8 cellular contexts compared by ENCODE assay signal in the genomic region with DNA sequence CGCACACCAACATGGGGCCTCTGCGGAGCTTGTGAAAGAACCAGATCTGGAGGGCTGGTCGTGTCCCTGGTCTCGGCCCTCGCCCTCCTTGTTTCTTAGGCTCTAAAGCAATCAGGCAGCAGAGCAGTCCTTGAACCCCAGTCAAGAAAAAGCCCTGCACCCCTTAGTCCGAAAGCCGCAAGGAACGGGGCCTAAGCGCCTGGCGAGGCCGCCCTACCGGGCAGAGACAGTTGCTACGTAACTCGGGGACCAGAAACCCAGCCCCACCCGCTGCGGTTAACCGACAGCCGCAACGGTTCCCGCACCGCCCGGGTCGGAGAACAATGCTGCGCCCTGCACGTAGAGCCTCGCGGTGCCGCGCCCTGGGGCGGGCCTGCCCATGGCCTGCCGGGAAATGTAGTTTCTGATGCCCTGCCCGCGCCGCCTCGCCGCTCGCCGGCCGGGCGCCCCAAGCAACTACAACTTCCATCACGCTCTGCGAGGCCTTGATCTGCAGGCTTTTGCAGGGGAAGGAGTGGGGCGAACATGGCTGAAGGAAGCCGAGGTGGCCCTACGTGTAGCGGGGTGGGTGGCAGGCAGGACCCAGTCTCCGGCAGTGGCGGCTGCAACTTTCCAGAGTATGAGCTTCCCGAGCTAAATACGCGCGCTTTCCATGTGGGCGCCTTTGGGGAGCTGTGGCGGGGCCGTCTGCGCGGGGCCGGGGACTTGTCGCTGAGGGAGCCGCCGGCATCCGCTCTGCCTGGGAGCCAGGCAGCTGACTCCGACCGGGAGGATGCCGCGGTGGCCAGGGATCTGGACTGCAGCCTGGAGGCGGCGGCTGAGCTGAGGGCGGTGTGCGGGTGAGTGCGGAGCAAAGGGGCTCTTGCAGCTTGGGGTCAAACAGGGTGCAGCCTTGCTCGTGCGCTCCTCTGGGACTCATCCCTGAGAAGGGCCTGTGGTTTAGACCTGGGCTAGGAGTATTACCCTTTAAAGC. TPM values are rescaled to one million over a fixed set of nuclear protein-coding genes. Genes with fewer than 3 reads are reported as not detected.
DNase-seq lines count a peak whose midpoint lies in the region; ATAC-seq, FAIRE-seq and TF ChIP-seq lines count a peak whose summit lies in the region.

TSS of gene SNAPC3 (plus strand) at position 522 of the 973 bp plus-strand sequence. CDS start at position 526, 4 bp downstream.

- peak within 1 kb of the TSS; percentile 60 for H3K18ac ChIP-seq in H1 (ENCODE audit: extremely low read depth, low read length)

- no peak for TF ChIP-seq EP300 in H1 (IDR thresholded peaks at IDR 0.05; ENCODE audit: borderline replicate concordance in 1 of 2, low read depth in 2 of 2, low read length in 2 of 2)

- peak within 1 kb of the TSS; percentile 69 to 77 (median 72) for H3K9ac ChIP-seq in H1 (replicated peaks in 1 of 4; ENCODE audit: extremely low read depth in 1 of 4, low read depth in 3 of 4, low read length in 3 of 4)

- peaks cover 0 to 3% (median 0%) of the 10 kb centered on the region in 4 experiments; a peak in 4 of 7 replicates for H3K4me1 ChIP-seq in H1 (replicated peaks in 1 of 4; ENCODE audit: control insufficient read depth in 3 of 4, insufficient read depth in 4 of 4, low read length in 3 of 4)

- peaks cover 2 to 23% (median 9%) of the 10 kb centered on the region in 4 experiments; a peak in 5 of 8 replicates for H3K36me3 ChIP-seq in H1 (ENCODE audit: control insufficient read depth in 2 of 4, insufficient read depth in 4 of 4, low read length in 3 of 4)

- H3K9me3 ChIP-seq in H1 (ENCODE audit: insufficient read depth in 2 of 2, low read depth in 1 of 2, low read length in 1 of 2), result no peaks in the 10 kb centered on the region

- H3K27me3 ChIP-seq in H1 (replicated peaks in 1 of 4; ENCODE audit: control insufficient read depth in 3 of 4, extremely low read depth in 1 of 4, insufficient read depth in 3 of 4, low read length in 3 of 4), result no peaks in the 10 kb centered on the region

- no peak within 1 kb of the TSS for H3K14ac ChIP-seq in H1 (ENCODE audit: insufficient read length)

- POLR2A ChIA-PET in H1 (lab: Charles Lee; ENCODE audit: partially characterized antibody), result interaction anchor here (0.7 to 1.9 kb wide), 13 partner anchors 10 to 339 kb away, joined by 3 to 7 read pairs (median 3); partner anchors contain the start of genes CCDC171, PSIP1 and TTC39B

- peaks cover 10 to 38% of the 10 kb centered on the region in 2 experiments for H3K79me2 ChIP-seq in H1 (ENCODE audit: control insufficient read depth in 1 of 2, insufficient read depth in 2 of 2, low read length in 2 of 2)

- H3K4ac ChIP-seq in H1 (replicated peaks; ENCODE audit: insufficient read length, low read depth, low read length), result peak within 1 kb of the TSS; percentile 44

- peak within 1 kb of the TSS; percentile 93 for H4K91ac ChIP-seq in H1 (replicated peaks; ENCODE audit: insufficient read length, low read length)

- H2AK5ac ChIP-seq in H1 (ENCODE audit: low read depth, low read length), result no peak within 1 kb of the TSS

- in situ Hi-C loops in Caki2 (cut with HindIII; ENCODE audit: low pct_unique_long_range_greater_than_20kb, low sequenced_read_pairs), result no loop called here

- peak within 1 kb of the TSS; percentile 88 for H2BK5ac ChIP-seq in H1 (ENCODE audit: low read depth, low read length)

- peak within 1 kb of the TSS; percentile 75 to 85 for H3K4me2 ChIP-seq in H1 (ENCODE audit: insufficient read depth in 1 of 2, low read depth in 2 of 2, low read length in 2 of 2)

- H3K4me3 ChIP-seq in H1 (ENCODE audit: extremely low read depth in 1 of 4, insufficient read depth in 2 of 4, low read depth in 3 of 4, low read length in 4 of 4), result peak within 1 kb of the TSS; percentile 86 to 95 (median 89)

- H2BK20ac ChIP-seq in H1 (ENCODE audit: low read length), result no peak within 1 kb of the TSS

- H2BK12ac ChIP-seq in H1 (ENCODE audit: low read depth, low read length), result peak within 1 kb of the TSS; percentile 80; the same call in 1 of the 2 replicates

- no peaks in the 10 kb centered on the region for H3K79me1 ChIP-seq in H1 (ENCODE audit: low read depth, low read length)

- WGBS in H1 (ENCODE audit: extremely low coverage in 1 of 2, insufficient coverage in 1 of 2, insufficient read length in 1 of 2, insufficient replicate concordance in 2 of 2, low coverage in 1 of 2, low lambda C conversion rate in 2 of 2, missing lambda C conversion rate in 1 of 2), 2 experiments, result 4% methylated on average over 72 of the region's 73 CpGs; no CpG with 5 or more reads in 1 of the 2 experiments

- H2AFZ ChIP-seq in H1 (ENCODE audit: low read length), result peak within 1 kb of the TSS; percentile 73; the same call in 1 of the 2 replicates

- peak within 1 kb of the TSS; percentile 80; the same call in 1 of the 2 replicates for H3K27ac ChIP-seq in H1 (ENCODE audit: low read depth, low read length)

- peak in 1 of 2 experiments; percentile 74; a peak in 2 of 3 replicates for TF ChIP-seq POLR2A in H1 (IDR thresholded peaks at IDR 0.05; ENCODE audit: control extremely low read depth in 1 of 2, low read depth in 2 of 2, low read length in 2 of 2)

- H3K27ac Mint-ChIP-seq in activated CD8-positive, alpha-beta memory T cell treated with anti-CD3 and anti-CD28 coated beads, Interleukin-2, amount 10 ng/mL, durations not matched to agents 7 days and 5 days, result peak within 1 kb of the TSS; percentile 88
- peak within 1 kb of the TSS; percentile 79 for H3K27ac Mint-ChIP-seq in memory B cell

- no peak for TF ChIP-seq CTCF in H1 (IDR thresholded peaks at IDR 0.05; ENCODE audit: control extremely low read depth in 1 of 3, insufficient read depth in 1 of 3, low read depth in 1 of 3, low read length in 3 of 3)

- peak within 1 kb of the TSS; percentile 94 for H3K4me3 Mint-ChIP-seq in activated CD8-positive, alpha-beta memory T cell treated with anti-CD3 and anti-CD28 coated beads, Interleukin-2, amount 10 ng/mL, durations not matched to agents 7 days and 5 days
- H3K4me3 Mint-ChIP-seq in memory B cell, result peak within 1 kb of the TSS; percentile 93

- no peak within 1 kb of the TSS for H3K23ac ChIP-seq in H1 (ENCODE audit: insufficient read length)

- H2BK15ac ChIP-seq in H1 (ENCODE audit: low read length), result 0 out of 2 replicates have a peak within 1 kb of the TSS, but pooled peaks have one; percentile 19

- peaks cover 0 to 8% of the 10 kb centered on the region in 2 experiments for H4K20me1 ChIP-seq in H1 (replicated peaks in 1 of 2; ENCODE audit: control insufficient read depth in 1 of 2, insufficient read depth in 2 of 2, low read length in 2 of 2)

- 0 out of 2 replicates have a peak, but pooled peaks cover 1% of the 10 kb centered on the region for H3K23me2 ChIP-seq in H1 (ENCODE audit: low read depth, low read length)

- ATAC-seq in GM21390 (IDR thresholded peaks at IDR 0.05; ENCODE audit: unreplicated experiment), result peak; percentile 96
- ATAC-seq in activated CD8-positive, alpha-beta memory T cell treated with anti-CD3 and anti-CD28 coated beads, Interleukin-2, amount 10 ng/mL, durations not matched to agents 7 days and 5 days, result peak; percentile 97
- ATAC-seq in memory B cell (ENCODE audit: low read depth), result peak; percentile 95

- H3K56ac ChIP-seq in H1 (replicated peaks; ENCODE audit: insufficient read length, low read depth, low read length), result peak within 1 kb of the TSS; percentile 93

- peaks cover 25% of the 10 kb centered on the region for H3K36me3 Mint-ChIP-seq in activated CD8-positive, alpha-beta memory T cell treated with anti-CD3 and anti-CD28 coated beads, Interleukin-2, amount 10 ng/mL, durations not matched to agents 7 days and 5 days
- H3K36me3 Mint-ChIP-seq in memory B cell, result peaks cover 13% of the 10 kb centered on the region

- no peak for FAIRE-seq in H1 (lab: Jason Lieb, UNC)

- peaks cover 29% of the 10 kb centered on the region for H3K4me1 Mint-ChIP-seq in activated CD8-positive, alpha-beta memory T cell treated with anti-CD3 and anti-CD28 coated beads, Interleukin-2, amount 10 ng/mL, durations not matched to agents 7 days and 5 days
- H3K4me1 Mint-ChIP-seq in memory B cell, result peaks cover 18% of the 10 kb centered on the region

- peak within 1 kb of the TSS; percentile 3 for H2BK120ac ChIP-seq in H1 (replicated peaks; ENCODE audit: low read depth, low read length)

- CTCF ChIA-PET in activated CD8-positive, alpha-beta memory T cell treated with anti-CD3 and anti-CD28 coated beads, Interleukin-2, amount 10 ng/mL, durations not matched to agents 7 days and 5 days (lab: Charles Lee), result interaction anchor here (0.7 to 1.6 kb wide), 6 partner anchors 88 to 145 kb away, joined by 3 to 5 read pairs (median 4); partner anchors contain the start of genes CCDC171 and PSIP1
- CTCF ChIA-PET in H1 (lab: Charles Lee; ENCODE audit: partially characterized antibody), result interaction anchor here (0.6 to 1.6 kb wide), 7 partner anchors 24 to 211 kb away, joined by 3 to 6 read pairs (median 3); partner anchors contain the start of genes CCDC171 and PSIP1

- no peak for TF ChIP-seq RAD21 in H1 (IDR thresholded peaks at IDR 0.05 in 1 of 2, conservative IDR thresholded peaks at IDR 0.05 in 1 of 2; ENCODE audit: low read depth in 2 of 2, low read length in 2 of 2)

- H4K8ac ChIP-seq in H1 (ENCODE audit: extremely low read depth, insufficient read depth, low read length), result peak within 1 kb of the TSS; percentile 94

- H4K5ac ChIP-seq in H1 (ENCODE audit: insufficient read length, low read depth, low read length), result peak within 1 kb of the TSS; percentile 96

- H3K27me3 Mint-ChIP-seq in activated CD8-positive, alpha-beta memory T cell treated with anti-CD3 and anti-CD28 coated beads, Interleukin-2, amount 10 ng/mL, durations not matched to agents 7 days and 5 days, result peaks cover 9% of the 10 kb centered on the region
- H3K27me3 Mint-ChIP-seq in memory B cell, result no peaks in the 10 kb centered on the region

- H3K9me3 Mint-ChIP-seq in activated CD8-positive, alpha-beta memory T cell treated with anti-CD3 and anti-CD28 coated beads, Interleukin-2, amount 10 ng/mL, durations not matched to agents 7 days and 5 days (ENCODE audit: low read depth), result no peaks in the 10 kb centered on the region
- H3K9me3 Mint-ChIP-seq in memory B cell, result no peaks in the 10 kb centered on the region

- DNase-seq in Caki2 (ENCODE audit: low read depth) (peak; percentile 90), HUDEP-2 (lab: John Stamatoyannopoulos, UW; ENCODE audit: unreplicated experiment in 76 of 76) (peak in 75 of 76 experiments; percentile 50 to 95 (median 90)), NOMO-1 treated with dmso at 0.1 percent for 144 hours (lab: John Stamatoyannopoulos, UW; ENCODE audit: unreplicated experiment) (peak; percentile 85), H1 (ENCODE audit: low read depth in 1 of 2, low spot score in 2 of 2) (peak; percentile 84 to 95), memory B cell (ENCODE audit: low spot score in 2 of 2) (peak; percentile 82 to 85)
- peak; percentile 96 for DNase-seq in activated CD8-positive, alpha-beta memory T cell treated with anti-CD3 and anti-CD28 coated beads, Interleukin-2, amount 10 ng/mL, durations not matched to agents 7 days and 5 days
- DNase-seq in stimulated activated CD8-positive, alpha-beta memory T cell treated with anti-CD3 and anti-CD28 coated beads, Interleukin-12 subunit alpha, Interleukin-12 subunit beta, amount 100 ng/mL, for 1 hour (ENCODE audit: low read depth), result peak; percentile 82

RNA-seq across cellular contexts. Expression of gene SNAPC3, which starts in this region (rescaled TPM):
- total RNA-seq in Caki2 (2014; rRNA removed; shearing (Covaris generic); ENCODE audit: low replicate concordance), result 10.4 and 26.7 TPM in 2 replicates
- total RNA-seq in activated CD8-positive, alpha-beta memory T cell treated with anti-CD3 and anti-CD28 coated beads, Interleukin-2, amount 10 ng/mL, durations not matched to agents 7 days and 5 days, result 10 to 100 TPM; 27.4 to 30.1 TPM
- 25.3 and 25.8 TPM in 2 replicates for total RNA-seq in H1 (2021; fragmentation: NEBNext Ultra II Directional; extraction: Animal tissue kit (Norgen Biotek cat#: 25700))
- 11.9 and 13.0 TPM in 2 replicates for polyA plus RNA-seq in H1 (2011; rRNA removed)
- 19.6 TPM for polyA plus RNA-seq in H1 (2011; cell fraction: cytosol; rRNA removed)
- 12.3 TPM for polyA plus RNA-seq in H1 (2011; cell fraction: nucleus; rRNA removed)
- 9.8 to 18.7 TPM (median 14.2 TPM) in 4 replicates for polyA plus RNA-seq in H1 (2012, experiment 1 of 2)
- 4.5 TPM for polyA plus RNA-seq in H1 (2012, experiment 2 of 2)
- 18.4 TPM for polyA plus RNA-seq in H1 (2013, experiment 1 of 2)
- 17.7 TPM for polyA plus RNA-seq in H1 (2013, experiment 2 of 2)
- polyA minus RNA-seq in H1 (2011; rRNA and poly(A)+ RNA removed), result 19.7 and 24.4 TPM in 2 replicates
- 18.4 TPM for polyA minus RNA-seq in H1 (2011; cell fraction: cytosol; rRNA and poly(A)+ RNA removed)
- polyA minus RNA-seq in H1 (2011; cell fraction: nucleus; rRNA and poly(A)+ RNA removed), result 32.7 TPM

Comparison
In these comparisons a context has a peak if more than half of its experiments do, and no peak if none do; other contexts are left out.
1. Peak in every context shown above with its lines: DNase-seq, ATAC-seq, H3K4me3 ChIP-seq and H3K27ac ChIP-seq.